Comparison of ENCODE assay signal across 14 cellular contexts in the genomic region with DNA sequence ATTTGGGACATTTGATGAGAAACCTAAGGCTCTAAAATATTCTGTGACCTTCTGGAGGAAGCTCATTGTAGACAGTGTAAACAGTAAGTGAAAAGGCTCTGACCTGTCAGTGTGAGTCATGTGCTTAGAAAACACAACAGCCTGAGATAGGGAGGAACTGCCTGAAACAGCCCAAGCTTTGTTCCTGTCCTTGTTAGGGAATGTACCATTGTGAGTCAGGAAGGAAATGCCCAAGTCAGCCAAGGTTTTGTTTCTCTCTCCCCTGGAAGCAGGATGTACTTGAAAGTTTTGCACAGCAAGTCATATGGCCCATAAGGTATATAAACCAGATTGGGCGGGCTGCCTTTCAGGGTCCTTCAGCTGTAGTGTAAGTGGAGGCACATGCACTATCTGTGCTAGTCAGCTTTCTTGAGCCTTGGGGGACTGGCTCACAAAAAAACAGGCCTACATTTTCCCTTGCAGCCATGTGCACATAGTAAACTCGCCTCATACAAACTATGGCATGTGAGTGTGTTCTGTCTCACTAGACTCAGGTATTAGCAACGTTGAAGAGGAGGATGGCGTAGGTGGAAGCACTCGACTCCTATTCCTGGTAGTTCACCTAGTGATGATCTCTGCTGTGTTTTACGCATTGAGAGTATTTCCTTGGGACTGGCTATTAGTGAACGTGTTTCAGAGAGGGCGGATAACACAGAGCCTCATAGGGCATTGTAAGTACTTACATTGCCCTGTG.
A peak's percentile ranks its signal among the peaks of the same experiment; 100 is the strongest.
DNase-seq lines count a peak whose midpoint lies in the region; ATAC-seq and TF ChIP-seq lines count a peak whose summit lies in the region.
"Had no signal": no experiment of that assay in that cellular context is flagged by ENCODE, and none has a peak within 500 bp of the region (broad histone marks: within the 10 kb centered on the region; RNA-seq: fewer than 3 reads in every experiment).

No MANE protein-coding gene starts in this region.

- H4K8ac ChIP-seq in trophoblast cell (ENCODE audit: low read depth, low read length): no peak overlapping the region

- H3K27ac ChIP-seq in HCT116 (ENCODE audit: low read depth, low read length) (no peak overlapping the region), trophoblast cell (ENCODE audit: low read depth, low read length) (peak overlapping the region; percentile 21), right cardiac atrium (ENCODE audit: low read length) (no peak overlapping the region)
- H3K27ac ChIP-seq: prostate gland, upper lobe of left lung had no signal

- intact Hi-C loops in HCT116 (cut with micrococcal nuclease): no loop called here
- intact Hi-C loops in right cardiac atrium (cut with DNase I): no loop called here

- H3K4me2 ChIP-seq in HCT116 (ENCODE audit: low read length): peak overlapping the region; percentile 18
- no peak overlapping the region for H3K4me2 ChIP-seq in trophoblast cell (ENCODE audit: low read length)

- H3K18ac ChIP-seq in trophoblast cell (ENCODE audit: low read length): no peak overlapping the region

- no peaks in the 10 kb centered on the region for H4K20me1 ChIP-seq in HCT116 (ENCODE audit: insufficient read depth)

- no peak overlapping the region for H2BK12ac ChIP-seq in trophoblast cell (ENCODE audit: low read length)

- peak; percentile 28 for DNase-seq in HCT116 (ENCODE audit: low read depth, low spot score)
- DNase-seq in OCI-M1 (lab: John Stamatoyannopoulos, UW): peak; percentile 13
- peak; percentile 19 for DNase-seq in epidermal melanocyte (ENCODE audit: insufficient read length, low spot score)
- DNase-seq in trophoblast cell: no peak
- no peak for DNase-seq in right cardiac atrium
- DNase-seq in activated effector memory CD4-positive, alpha-beta T cell treated with anti-CD3 and anti-CD28 coated beads, Interleukin-2, amount 50 U/mL, for 16 hours: no peak
- DNase-seq: activated naive CD4-positive, alpha-beta T cell treated with anti-CD3 and anti-CD28 coated beads, Interleukin-2, amount 50 U/mL, for 16 hours; NCI-H1048; RPMI8226; upper lobe of left lung had no signal

- H3K9me3 ChIP-seq in HCT116 (ENCODE audit: control insufficient read depth in 1 of 2, insufficient read depth in 1 of 2, low read depth in 1 of 2, low read length in 2 of 2): 0 out of 4 replicates have a peak, but pooled peaks cover 0 to 6% of the 10 kb centered on the region in 2 experiments
- peaks cover 1% of the 10 kb centered on the region for H3K9me3 ChIP-seq in trophoblast cell (ENCODE audit: insufficient read depth, low read depth, low read length)
- H3K9me3 ChIP-seq in right cardiac atrium (ENCODE audit: control insufficient read depth, low read length): no peaks in the 10 kb centered on the region
- H3K9me3 ChIP-seq: prostate gland, upper lobe of left lung had no signal

- RAD21 ChIA-PET in HCT116 (lab: Charles Lee; ENCODE audit: low non-redundant PET in 1 of 2, low total read pairs in 2 of 2, uncharacterized antibody in 2 of 2, unreplicated experiment in 2 of 2): no interaction called here

- H2AFZ ChIP-seq in HCT116 (ENCODE audit: low read depth, low read length, poor library complexity, severe bottlenecking) (no peak overlapping the region), trophoblast cell (ENCODE audit: insufficient read depth, low read length, poor library complexity) (no peak overlapping the region)

- no peak overlapping the region for H3K14ac ChIP-seq in trophoblast cell (ENCODE audit: low read length)

- H3K27me3 ChIP-seq in HCT116 (ENCODE audit: insufficient read depth, low read length): no peaks in the 10 kb centered on the region
- H3K27me3 ChIP-seq in trophoblast cell (ENCODE audit: insufficient read depth, low read length): no peaks in the 10 kb centered on the region
- H3K27me3 ChIP-seq in right cardiac atrium (ENCODE audit: control insufficient read depth, insufficient read depth): no peaks in the 10 kb centered on the region
- H3K27me3 ChIP-seq: upper lobe of left lung had no signal

- H3K4me3 ChIP-seq in HCT116 (replicated peaks in 1 of 2; ENCODE audit: low read depth in 1 of 2, low read length in 2 of 2) (no peak overlapping the region), trophoblast cell (ENCODE audit: low read depth, low read length) (no peak overlapping the region), right cardiac atrium (ENCODE audit: low read length) (no peak overlapping the region)
- H3K4me3 ChIP-seq: prostate gland, upper lobe of left lung had no signal

- H2BK5ac ChIP-seq in trophoblast cell (ENCODE audit: low read depth, low read length, poor library complexity): no peak overlapping the region

- H3K9ac ChIP-seq in HCT116 (ENCODE audit: low read length): no peak overlapping the region
- no peak overlapping the region for H3K9ac ChIP-seq in trophoblast cell (ENCODE audit: low read length)

- H3K9me2 ChIP-seq in HCT116 (ENCODE audit: insufficient read depth): no peaks in the 10 kb centered on the region

- BruUV-seq in HCT116 (replicated peaks; lab: Mats Ljungman, UMichigan): no TSS peak

- no peak for TF ChIP-seq CTCF in HCT116 (IDR thresholded peaks at IDR 0.05 in 2 of 3, conservative IDR thresholded peaks at IDR 0.05 in 1 of 3; ENCODE audit: borderline replicate concordance in 1 of 3, insufficient read depth in 1 of 3, low read depth in 2 of 3, low read length in 2 of 3)

- TF ChIP-seq POLR2A in HCT116 (IDR thresholded peaks at IDR 0.05; ENCODE audit: borderline replicate concordance, extremely low read depth, insufficient read depth, insufficient read length): no peak

- no peak overlapping the region for H3K4ac ChIP-seq in trophoblast cell (ENCODE audit: low read depth, low read length)

- H3K23ac ChIP-seq in trophoblast cell (ENCODE audit: low read length): no peak overlapping the region

- H4K12ac ChIP-seq in trophoblast cell (ENCODE audit: low read depth, low read length): no peak overlapping the region

- CTCF ChIA-PET in HCT116 (lab: Charles Lee): no interaction called here

- no peak overlapping the region for H4K91ac ChIP-seq in trophoblast cell (ENCODE audit: low read depth, low read length)

- H3K79me2 ChIP-seq in HCT116 (ENCODE audit: insufficient read depth, low read length) (no peaks in the 10 kb centered on the region), trophoblast cell (ENCODE audit: control insufficient read depth, insufficient read depth, low read length, poor library complexity) (no peaks in the 10 kb centered on the region)

- TF ChIP-seq RAD21 in HCT116 (IDR thresholded peaks at IDR 0.05; ENCODE audit: low read depth): no peak

- no peak overlapping the region for H2AK5ac ChIP-seq in trophoblast cell (ENCODE audit: low read length)

- H3K4me1 ChIP-seq in HCT116 (ENCODE audit: control insufficient read depth in 1 of 2, insufficient read depth in 2 of 2, low read length in 2 of 2) (peaks cover 0 to 7% of the 10 kb centered on the region in 2 experiments; a peak in 1 of 4 replicates), trophoblast cell (ENCODE audit: control insufficient read depth in 1 of 2, insufficient read depth in 2 of 2, low read length in 2 of 2) (peaks cover 0 to 4% of the 10 kb centered on the region in 2 experiments), right cardiac atrium (ENCODE audit: control insufficient read depth, insufficient read depth, low read length) (no peaks in the 10 kb centered on the region)
- H3K4me1 ChIP-seq: prostate gland, upper lobe of left lung had no signal

- WGBS in trophoblast cell (ENCODE audit: extremely low coverage, insufficient coverage, insufficient read length): no CpG with 5 or more reads among the region's 8 CpGs
- 87% methylated on average over 8 of the region's 8 CpGs for WGBS in right cardiac atrium

- H3K36me3 ChIP-seq in HCT116 (ENCODE audit: control insufficient read depth in 1 of 2, insufficient read depth in 2 of 2, low read length in 2 of 2) (no peaks in the 10 kb centered on the region), trophoblast cell (ENCODE audit: control insufficient read depth in 1 of 2, insufficient read depth in 2 of 2, low read length in 2 of 2) (no peaks in the 10 kb centered on the region)
- H3K36me3 ChIP-seq: prostate gland, upper lobe of left lung had no signal

- POLR2A ChIA-PET in HCT116 (lab: Charles Lee): no interaction called here

- no peaks in the 10 kb centered on the region for H3K79me1 ChIP-seq in trophoblast cell (ENCODE audit: low read length)

- ATAC-seq in HCT116: peak; percentile 68
- no peak for ATAC-seq in GM21825 (IDR thresholded peaks at IDR 0.05; ENCODE audit: unreplicated experiment)
- ATAC-seq in HG02852 (IDR thresholded peaks at IDR 0.05; ENCODE audit: unreplicated experiment): no peak
- no peak for ATAC-seq in right cardiac atrium
- ATAC-seq: activated CD4-positive, CD25-positive, alpha-beta regulatory T cell treated with anti-CD3 and anti-CD28 coated beads, Interleukin-2, amount 50 U/mL, for 24 hours had no signal

- no peak overlapping the region for H2BK120ac ChIP-seq in trophoblast cell (ENCODE audit: insufficient read depth, low read length, poor library complexity)

TF ChIP-seq in HCT116, 20 proteins besides CTCF, POLR2A, EP300 and RAD21:
- TF ChIP-seq, protein P1, sequence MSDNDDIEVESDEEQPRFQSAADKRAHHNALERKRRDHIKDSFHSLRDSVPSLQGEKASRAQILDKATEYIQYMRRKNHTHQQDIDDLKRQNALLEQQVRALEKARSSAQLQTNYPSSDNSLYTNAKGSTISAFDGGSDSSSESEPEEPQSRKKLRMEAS (IDR thresholded peaks at IDR 0.05): no peak
- TF ChIP-seq EZH2 (IDR thresholded peaks at IDR 0.05) (no peak), TCF7L2 (IDR thresholded peaks at IDR 0.05; ENCODE audit: borderline replicate concordance, extremely low read depth, insufficient read depth, insufficient read length) (no peak), EGR1 (IDR thresholded peaks at IDR 0.05; ENCODE audit: low read depth) (no peak)

Comparison
In these comparisons a context has a peak if more than half of its experiments do, and no peak if none do; other contexts are left out.
1. DNase-seq: peak in HCT116 (single experiment), OCI-M1 (single experiment) and epidermal melanocyte (single experiment); none in trophoblast cell (0 of 2), right cardiac atrium (0 of 3) and activated effector memory CD4-positive, alpha-beta T cell treated with anti-CD3 and anti-CD28 coated beads, Interleukin-2, amount 50 U/mL, for 16 hours (single experiment).